In genomic region chr20:25317351-25318075, GRCh38 we compare ENCODE assay signal across 1 cellular context.
TF ChIP-seq lines count a peak whose summit lies in the region.

No MANE protein-coding gene starts in this region.

TF ChIP-seq in WTC11, 78 proteins besides CTCF, POLR2A, EP300 and RAD21 (continued from another document):
- TF ChIP-seq, protein P1, sequence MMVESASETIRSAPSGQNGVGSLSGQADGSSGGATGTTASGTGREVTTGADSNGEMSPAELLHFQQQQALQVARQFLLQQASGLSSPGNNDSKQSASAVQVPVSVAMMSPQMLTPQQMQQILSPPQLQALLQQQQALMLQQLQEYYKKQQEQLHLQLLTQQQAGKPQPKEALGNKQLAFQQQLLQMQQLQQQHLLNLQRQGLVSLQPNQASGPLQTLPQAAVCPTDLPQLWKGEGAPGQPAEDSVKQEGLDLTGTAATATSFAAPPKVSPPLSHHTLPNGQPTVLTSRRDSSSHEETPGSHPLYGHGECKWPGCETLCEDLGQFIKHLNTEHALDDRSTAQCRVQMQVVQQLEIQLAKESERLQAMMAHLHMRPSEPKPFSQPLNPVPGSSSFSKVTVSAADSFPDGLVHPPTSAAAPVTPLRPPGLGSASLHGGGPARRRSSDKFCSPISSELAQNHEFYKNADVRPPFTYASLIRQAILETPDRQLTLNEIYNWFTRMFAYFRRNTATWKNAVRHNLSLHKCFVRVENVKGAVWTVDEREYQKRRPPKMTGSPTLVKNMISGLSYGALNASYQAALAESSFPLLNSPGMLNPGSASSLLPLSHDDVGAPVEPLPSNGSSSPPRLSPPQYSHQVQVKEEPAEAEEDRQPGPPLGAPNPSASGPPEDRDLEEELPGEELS (CRISPR knock-in tag; IDR thresholded peaks at IDR 0.05): no peak
- TF ChIP-seq MLX (CRISPR knock-in tag; IDR thresholded peaks at IDR 0.05): no peak
